Comparison of ENCODE assay signal across 26 cellular contexts in the genomic region with DNA sequence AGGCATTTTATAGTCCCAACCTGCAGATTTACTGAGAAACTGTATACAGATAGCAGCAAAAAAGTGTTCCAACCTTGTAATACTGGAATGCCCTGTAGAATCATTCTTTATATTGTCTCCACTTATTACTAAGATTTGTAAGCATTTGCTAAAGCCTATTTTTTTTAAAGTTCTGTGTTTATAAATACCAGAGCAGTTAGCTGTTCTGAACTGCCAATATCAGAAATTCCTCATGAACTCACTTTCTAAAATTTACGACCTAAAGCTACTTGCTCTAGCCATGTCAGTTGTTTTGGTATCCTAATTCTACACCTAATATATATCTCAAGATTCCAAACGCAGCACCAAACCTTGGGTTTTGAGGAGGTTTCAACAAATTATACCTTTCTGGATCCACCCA.
DNase-seq lines count a peak whose midpoint lies in the region; ATAC-seq and TF ChIP-seq lines count a peak whose summit lies in the region.
"Had no signal": no experiment of that assay in that cellular context is flagged by ENCODE, and none has a peak within 500 bp of the region (broad histone marks: within the 10 kb centered on the region; RNA-seq: fewer than 3 reads in every experiment).

No MANE protein-coding gene starts in this region.

- no peaks in the 10 kb centered on the region for H3K4me1 Mint-ChIP-seq in activated T-cell treated with anti-CD3 and anti-CD28 coated beads, Interleukin-2, amount 50 U/mL, for 72 hours (ENCODE audit: low read depth)
- H3K4me1 Mint-ChIP-seq: activated CD4-positive, alpha-beta T cell treated with anti-CD3 and anti-CD28 coated beads, Interleukin-2, amount 10 ng/mL, durations not matched to agents 24 days and 14 days; GM23338; neural progenitor cell had no signal

- H3K36me3 ChIP-seq in prostate gland = no peaks in the 10 kb centered on the region
- H3K36me3 ChIP-seq: neural progenitor cell, SJCRH30 had no signal

- no peaks in the 10 kb centered on the region for H3K4me1 ChIP-seq in prostate gland (replicated peaks)
- H3K4me1 ChIP-seq: BLaER1 treated with 17β-estradiol and CSF1 and Interleukin-3, amounts not matched to agents 10 nM and 100 nM; neural progenitor cell; Peyer's patch; psoas muscle; SJCRH30 had no signal

- no peaks in the 10 kb centered on the region for H3K27me3 ChIP-seq in prostate gland (replicated peaks; ENCODE audit: insufficient read depth)
- H3K27me3 ChIP-seq: BLaER1 treated with 17β-estradiol and CSF1 and Interleukin-3, amounts not matched to agents 10 nM and 100 nM; hepatocyte; neural progenitor cell; Peyer's patch; SJCRH30; tibial artery had no signal

- H3K4me3 ChIP-seq in prostate gland = no peak overlapping the region
- H3K4me3 ChIP-seq: BLaER1 treated with 17β-estradiol and CSF1 and Interleukin-3, amounts not matched to agents 10 nM and 100 nM; coronary artery; GM23338; hepatocyte; neural progenitor cell; Peyer's patch; psoas muscle; SJCRH30; skin epidermis; tibial artery had no signal

- no peak overlapping the region for H3K27ac ChIP-seq in prostate gland
- H3K27ac ChIP-seq: BLaER1 treated with 17β-estradiol and CSF1 and Interleukin-3, amounts not matched to agents 10 nM and 100 nM; coronary artery; hepatocyte; neural progenitor cell; Peyer's patch; psoas muscle; SJCRH30; skin epidermis; tibial artery had no signal

- TF ChIP-seq CTCF in prostate gland (IDR thresholded peaks at IDR 0.05) = no peak

- intact Hi-C loops in prostate gland (cut with DNase I) = no loop called here

- H3K9me3 Mint-ChIP-seq in activated T-cell treated with anti-CD3 and anti-CD28 coated beads, Interleukin-2, amount 50 U/mL, for 72 hours = peaks cover 0 to 4% of the 10 kb centered on the region in 2 donors
- H3K9me3 Mint-ChIP-seq: T-helper 1 cell treated with Interleukin-12 subunit alpha and Interleukin-12 subunit beta and Interleukin-4 antibody, amounts not matched to agents 30 μg/mL and 1 μg/mL, for 36 hours had no signal

- no peak for TF ChIP-seq POLR2A in prostate gland (IDR thresholded peaks at IDR 0.05)

- H3K36me3 Mint-ChIP-seq in activated T-cell treated with anti-CD3 and anti-CD28 coated beads, Interleukin-2, amount 50 U/mL, for 72 hours (ENCODE audit: insufficient read depth in 2 of 2) = peaks cover 2 to 4% of the 10 kb centered on the region in 2 donors

- ATAC-seq in activated T-cell treated with anti-CD3 and anti-CD28 coated beads, Interleukin-2, amount 50 U/mL, for 72 hours (replicated peaks in 1 of 2) = no peak
- ATAC-seq in SK-N-SH treated with all-trans-retinoic acid at 6 μM for 48 hours (peak; percentile 36; the same call in 1 of the 3 replicates), HG03342 (IDR thresholded peaks at IDR 0.05; ENCODE audit: unreplicated experiment) (no peak)
- ATAC-seq: GM23338, psoas muscle had no signal

- no peak for DNase-seq in activated T-cell treated with anti-CD3 and anti-CD28 coated beads, Interleukin-2, amount 50 U/mL, for 72 hours
- DNase-seq in activated T-cell treated with anti-CD3 and anti-CD28 coated beads for 4 hours = no peak
- peak; percentile 52 for DNase-seq in fibroblast of peridontal ligament (ENCODE audit: extremely low read depth)
- no peak for DNase-seq in prostate gland (ENCODE audit: low spot score)
- DNase-seq in stimulated activated CD4-positive, alpha-beta T cell treated with anti-CD3 and anti-CD28 coated beads, Interleukin-12 subunit alpha, Interleukin-12 subunit beta, amount 100 ng/mL, for 4 hours = no peak
- no peak for DNase-seq in NCI-H1417 (lab: John Stamatoyannopoulos, UW)
- DNase-seq: activated CD4-positive, alpha-beta T cell treated with anti-CD3 and anti-CD28 coated beads, Interleukin-2, amount 10 ng/mL, durations not matched to agents 24 days and 14 days; DND-41; NCI-H1105; NCI-H2081; NCI-H446; Peyer's patch; psoas muscle; SJCRH30; stimulated activated CD4-positive, alpha-beta T cell treated with anti-CD3 and anti-CD28 coated beads, Interleukin-2, amount 100 ng/mL, for 24 hours; stimulated activated naive CD4-positive, alpha-beta T cell treated with Interleukin-2 at 50 U/mL for 16 hours; tibial artery had no signal

- WGBS in prostate gland = 89% methylated on average over 2 of the region's 2 CpGs

- H3K9me3 ChIP-seq in prostate gland = no peaks in the 10 kb centered on the region
- H3K9me3 ChIP-seq: BLaER1 treated with 17β-estradiol and CSF1 and Interleukin-3, amounts not matched to agents 10 nM and 100 nM; Peyer's patch; psoas muscle; SJCRH30; tibial artery had no signal

- H3K27ac Mint-ChIP-seq in activated T-cell treated with anti-CD3 and anti-CD28 coated beads, Interleukin-2, amount 50 U/mL, for 72 hours = peak overlapping the region; percentile 12
- H3K27ac Mint-ChIP-seq: activated CD4-positive, alpha-beta T cell treated with anti-CD3 and anti-CD28 coated beads, Interleukin-2, amount 10 ng/mL, durations not matched to agents 24 days and 14 days; GM23338; neural progenitor cell; T-helper 1 cell treated with Interleukin-12 subunit alpha and Interleukin-12 subunit beta and Interleukin-4 antibody, amounts not matched to agents 30 μg/mL and 1 μg/mL, for 36 hours had no signal

- H3K4me3 Mint-ChIP-seq in activated T-cell treated with anti-CD3 and anti-CD28 coated beads, Interleukin-2, amount 50 U/mL, for 72 hours = no peak overlapping the region
- H3K4me3 Mint-ChIP-seq: activated CD4-positive, alpha-beta T cell treated with anti-CD3 and anti-CD28 coated beads, Interleukin-2, amount 10 ng/mL, durations not matched to agents 24 days and 14 days; GM23338; neural progenitor cell; T-helper 1 cell treated with Interleukin-12 subunit alpha and Interleukin-12 subunit beta and Interleukin-4 antibody, amounts not matched to agents 30 μg/mL and 1 μg/mL, for 36 hours had no signal

- H3K27me3 Mint-ChIP-seq in activated T-cell treated with anti-CD3 and anti-CD28 coated beads, Interleukin-2, amount 50 U/mL, for 72 hours (ENCODE audit: low read depth) = no peaks in the 10 kb centered on the region
- H3K27me3 Mint-ChIP-seq: activated CD4-positive, alpha-beta T cell treated with anti-CD3 and anti-CD28 coated beads, Interleukin-2, amount 10 ng/mL, durations not matched to agents 24 days and 14 days had no signal

TF ChIP-seq in SK-N-SH treated with all-trans-retinoic acid at 6 μM for 48 hours, 23 proteins besides CTCF, POLR2A, EP300 and RAD21:
- TF ChIP-seq ZFP3 (CRISPR knock-in tag; IDR thresholded peaks at IDR 0.05) (no peak), ZNF565 (CRISPR knock-in tag; conservative IDR thresholded peaks at IDR 0.05; ENCODE audit: low read depth) (no peak), SNAI2 (CRISPR knock-in tag; IDR thresholded peaks at IDR 0.05) (no peak)
